ENCODE assay signal across 8 cellular contexts in genomic region chr3:88000853-88001252, GRCh38. TPM values are rescaled to one million over a fixed set of nuclear protein-coding genes. Genes with fewer than 3 reads are reported as not detected.
DNase-seq lines count a peak whose midpoint lies in the region; ATAC-seq, FAIRE-seq and TF ChIP-seq lines count a peak whose summit lies in the region.

No MANE protein-coding gene starts in this region.

- no peak overlapping the region for H2BK12ac ChIP-seq in H1 (ENCODE audit: low read depth, low read length)

- H3K56ac ChIP-seq in H1 (replicated peaks; ENCODE audit: insufficient read length, low read depth, low read length) = no peak overlapping the region

- TF ChIP-seq RAD21 in H1 (IDR thresholded peaks at IDR 0.05 in 1 of 2, conservative IDR thresholded peaks at IDR 0.05 in 1 of 2; ENCODE audit: low read depth in 2 of 2, low read length in 2 of 2) = 0 out of 4 replicates have a peak, but pooled peaks of 1 of the 2 experiments have one; percentile 9

- no peak overlapping the region for H3K4ac ChIP-seq in H1 (replicated peaks; ENCODE audit: insufficient read length, low read depth, low read length)

- no peaks in the 10 kb centered on the region for H3K79me1 ChIP-seq in H1 (ENCODE audit: low read depth, low read length)

- H3K4me2 ChIP-seq in OCI-LY1 (ENCODE audit: low read length) (peak overlapping the region; percentile 35; the same call in 1 of the 2 replicates), H1 (ENCODE audit: insufficient read depth in 1 of 2, low read depth in 2 of 2, low read length in 2 of 2) (peak overlapping the region; percentile 36 to 40; a peak in 2 of 4 replicates), GM23248 (ENCODE audit: unreplicated experiment) (no peak overlapping the region)

- H3K4me3 Mint-ChIP-seq in CD8-positive, alpha-beta memory T cell = peak overlapping the region in 5 of 7 donors; percentile 13 to 67 (median 36)
- peak overlapping the region; percentile 34 to 65 (median 59) for H3K4me3 Mint-ChIP-seq in nephron

- H4K20me1 ChIP-seq in OCI-LY1 (ENCODE audit: insufficient read depth, low read length) = no peaks in the 10 kb centered on the region
- H4K20me1 ChIP-seq in H1 (replicated peaks in 1 of 2; ENCODE audit: control insufficient read depth in 1 of 2, insufficient read depth in 2 of 2, low read length in 2 of 2) = no peaks in the 10 kb centered on the region
- H4K20me1 ChIP-seq in GM23248 (ENCODE audit: insufficient read depth) = no peaks in the 10 kb centered on the region

- peak overlapping the region; percentile 4 for H3K4me3 ChIP-seq in CD8-positive, alpha-beta memory T cell (ENCODE audit: low read length)
- H3K4me3 ChIP-seq in OCI-LY1 (ENCODE audit: low read depth, low read length, poor library complexity, severe bottlenecking) (no peak overlapping the region), H1 (ENCODE audit: extremely low read depth in 1 of 4, insufficient read depth in 2 of 4, low read depth in 3 of 4, low read length in 4 of 4) (peak overlapping the region in 1 of 4 experiments; percentile 33; a peak in 1 of 8 replicates), GM23248 (no peak overlapping the region)

- CTCF ChIA-PET in CD8-positive, alpha-beta memory T cell (lab: Charles Lee) = interaction anchor here (1.7 kb wide), 1 partner anchor 650 kb away, joined by 6 read pairs; no protein-coding TSS in a partner anchor
- CTCF ChIA-PET in H1 (lab: Charles Lee; ENCODE audit: partially characterized antibody) = interaction anchor here (0.7 to 1.9 kb wide), 4 partner anchors 102 to 702 kb away, joined by 3 to 7 read pairs (median 4); no protein-coding TSS in a partner anchor

- H3F3A ChIP-seq in OCI-LY1 (ENCODE audit: insufficient read depth, low read length) (no peaks in the 10 kb centered on the region), GM23248 (ENCODE audit: insufficient read depth) (no peaks in the 10 kb centered on the region)

- H3K4me1 Mint-ChIP-seq in CD8-positive, alpha-beta memory T cell = peaks cover 17 to 37% (median 26%) of the 10 kb centered on the region in 3 donors
- H3K4me1 Mint-ChIP-seq in nephron = no peaks in the 10 kb centered on the region

- no peak overlapping the region for H2AK5ac ChIP-seq in H1 (ENCODE audit: low read depth, low read length)

- H2BK5ac ChIP-seq in H1 (ENCODE audit: low read depth, low read length) = no peak overlapping the region

- DNase-seq in CD8-positive, alpha-beta memory T cell = no peak
- DNase-seq in H1 (ENCODE audit: low read depth in 1 of 2, low spot score in 2 of 2) (peak in 1 of 2 experiments; percentile 57), mucosa of gallbladder (ENCODE audit: low spot score) (no peak), EL (no peak), GM23248 (no peak)

- H3K36me3 ChIP-seq in CD8-positive, alpha-beta memory T cell (ENCODE audit: insufficient read depth, low read length) = no peaks in the 10 kb centered on the region
- H3K36me3 ChIP-seq in OCI-LY1 (ENCODE audit: insufficient read depth, low read length) (no peaks in the 10 kb centered on the region), H1 (ENCODE audit: control insufficient read depth in 2 of 4, insufficient read depth in 4 of 4, low read length in 3 of 4) (no peaks in the 10 kb centered on the region), GM23248 (ENCODE audit: low read depth) (no peaks in the 10 kb centered on the region)

- no peak overlapping the region for H2BK20ac ChIP-seq in H1 (ENCODE audit: low read length)

- H3K9ac ChIP-seq in OCI-LY1 (ENCODE audit: low read length) (no peak overlapping the region), H1 (replicated peaks in 1 of 4; ENCODE audit: extremely low read depth in 1 of 4, low read depth in 3 of 4, low read length in 3 of 4) (no peak overlapping the region), GM23248 (no peak overlapping the region)

- no peak for TF ChIP-seq POLR2A in H1 (IDR thresholded peaks at IDR 0.05; ENCODE audit: control extremely low read depth in 1 of 2, low read depth in 2 of 2, low read length in 2 of 2)

- no peak for FAIRE-seq in H1 (lab: Jason Lieb, UNC)

- no peaks in the 10 kb centered on the region for H3K23me2 ChIP-seq in H1 (ENCODE audit: low read depth, low read length)

- peaks cover 2 to 14% of the 10 kb centered on the region in 2 donors for H3K27me3 Mint-ChIP-seq in CD8-positive, alpha-beta memory T cell
- H3K27me3 Mint-ChIP-seq in nephron (ENCODE audit: low read depth) = no peaks in the 10 kb centered on the region

- no peak overlapping the region for H4K91ac ChIP-seq in H1 (replicated peaks; ENCODE audit: insufficient read length, low read length)

- no peak overlapping the region for H2BK15ac ChIP-seq in H1 (ENCODE audit: low read length)

- TF ChIP-seq CTCF in OCI-LY1 (IDR thresholded peaks at IDR 0.05; ENCODE audit: low read length) = no peak
- TF ChIP-seq CTCF in H1 (IDR thresholded peaks at IDR 0.05; ENCODE audit: control extremely low read depth in 1 of 3, insufficient read depth in 1 of 3, low read depth in 1 of 3, low read length in 3 of 3) = no peak
- TF ChIP-seq CTCF in nephron (IDR thresholded peaks at IDR 0.05; ENCODE audit: unreplicated experiment in 3 of 3) = no peak

- no peak overlapping the region for H4K8ac ChIP-seq in H1 (ENCODE audit: extremely low read depth, insufficient read depth, low read length)

- no peaks in the 10 kb centered on the region for H3K9me3 Mint-ChIP-seq in CD8-positive, alpha-beta memory T cell
- no peaks in the 10 kb centered on the region for H3K9me3 Mint-ChIP-seq in nephron

- no peaks in the 10 kb centered on the region for H3K36me3 Mint-ChIP-seq in CD8-positive, alpha-beta memory T cell
- H3K36me3 Mint-ChIP-seq in nephron (ENCODE audit: low read depth) = no peaks in the 10 kb centered on the region

- no peak overlapping the region for H3K18ac ChIP-seq in H1 (ENCODE audit: extremely low read depth, low read length)

- POLR2A ChIA-PET in CD8-positive, alpha-beta memory T cell (lab: Charles Lee) = no interaction called here
- POLR2A ChIA-PET in H1 (lab: Charles Lee; ENCODE audit: partially characterized antibody) = no interaction called here

- H3K9me2 ChIP-seq in OCI-LY1 (ENCODE audit: low read depth, low read length) = no peaks in the 10 kb centered on the region
- H3K9me2 ChIP-seq in GM23248 (ENCODE audit: insufficient read depth) = no peaks in the 10 kb centered on the region

- ATAC-seq in HG03025 (IDR thresholded peaks at IDR 0.05; ENCODE audit: low FRiP score, unreplicated experiment) = no peak

- no peak overlapping the region for H4K5ac ChIP-seq in H1 (ENCODE audit: insufficient read length, low read depth, low read length)

- WGBS in H1 (ENCODE audit: extremely low coverage in 1 of 2, insufficient coverage in 1 of 2, insufficient read length in 1 of 2, insufficient replicate concordance in 2 of 2, low coverage in 1 of 2, low lambda C conversion rate in 2 of 2, missing lambda C conversion rate in 1 of 2), 2 experiments = 44% methylated on average over 13 of the region's 13 CpGs; no CpG with 5 or more reads in 1 of the 2 experiments
- 63% methylated on average over 13 of the region's 13 CpGs for WGBS in GM23248 (ENCODE audit: low coverage in 1 of 2, low lambda C conversion rate in 2 of 2, missing lambda C conversion rate in 2 of 2), 2 experiments

- no peak overlapping the region for H2AFZ ChIP-seq in OCI-LY1 (ENCODE audit: low read length)
- H2AFZ ChIP-seq in H1 (ENCODE audit: low read length) = peak overlapping the region; percentile 72; the same call in 1 of the 2 replicates
- no peak overlapping the region for H2AFZ ChIP-seq in GM23248

- H3K4me1 ChIP-seq in CD8-positive, alpha-beta memory T cell (ENCODE audit: insufficient read depth, low read length) = peaks cover 9% of the 10 kb centered on the region
- H3K4me1 ChIP-seq in OCI-LY1 (ENCODE audit: insufficient read depth, low read length, severe bottlenecking) = no peaks in the 10 kb centered on the region
- H3K4me1 ChIP-seq in H1 (replicated peaks in 1 of 4; ENCODE audit: control insufficient read depth in 3 of 4, insufficient read depth in 4 of 4, low read length in 3 of 4) = no peaks in the 10 kb centered on the region; a peak in 1 of 7 replicates
- H3K4me1 ChIP-seq in GM23248 (ENCODE audit: insufficient read depth) = no peaks in the 10 kb centered on the region

- no peaks in the 10 kb centered on the region for H3K27me3 ChIP-seq in CD8-positive, alpha-beta memory T cell (ENCODE audit: insufficient read depth, low read length, poor library complexity, severe bottlenecking)
- H3K27me3 ChIP-seq in OCI-LY1 (ENCODE audit: insufficient read depth, low read length) (no peaks in the 10 kb centered on the region), H1 (replicated peaks in 1 of 4; ENCODE audit: control insufficient read depth in 3 of 4, extremely low read depth in 1 of 4, insufficient read depth in 3 of 4, low read length in 3 of 4) (no peaks in the 10 kb centered on the region), GM23248 (replicated peaks; ENCODE audit: insufficient read depth) (0 out of 2 replicates have a peak, but pooled peaks cover 3% of the 10 kb centered on the region)

- in situ Hi-C loops in GM23248 (cut with MboI) = no loop called here

- H3K23ac ChIP-seq in H1 (ENCODE audit: insufficient read length) = no peak overlapping the region

- no peak overlapping the region for H3K27ac Mint-ChIP-seq in CD8-positive, alpha-beta memory T cell
- no peak overlapping the region for H3K27ac Mint-ChIP-seq in nephron

- H3K9me3 ChIP-seq in CD8-positive, alpha-beta memory T cell (ENCODE audit: low read length) = no peaks in the 10 kb centered on the region
- no peaks in the 10 kb centered on the region for H3K9me3 ChIP-seq in OCI-LY1 (ENCODE audit: low read length)
- no peaks in the 10 kb centered on the region for H3K9me3 ChIP-seq in H1 (ENCODE audit: insufficient read depth in 2 of 2, low read depth in 1 of 2, low read length in 1 of 2)
- H3K9me3 ChIP-seq in GM23248 (ENCODE audit: low read depth) = no peaks in the 10 kb centered on the region

- H2BK120ac ChIP-seq in H1 (replicated peaks; ENCODE audit: low read depth, low read length) = no peak overlapping the region

- no peak overlapping the region for H3K27ac ChIP-seq in CD8-positive, alpha-beta memory T cell (ENCODE audit: low read depth, low read length)
- H3K27ac ChIP-seq in OCI-LY1 (ENCODE audit: low read depth, low read length, poor library complexity, severe bottlenecking) = no peak overlapping the region
- no peak overlapping the region for H3K27ac ChIP-seq in H1 (ENCODE audit: low read depth, low read length)
- no peak overlapping the region for H3K27ac ChIP-seq in GM23248

- no peaks in the 10 kb centered on the region for H3K79me2 ChIP-seq in OCI-LY1 (ENCODE audit: insufficient read depth, low read length)
- H3K79me2 ChIP-seq in H1 (ENCODE audit: control insufficient read depth in 1 of 2, insufficient read depth in 2 of 2, low read length in 2 of 2) = no peaks in the 10 kb centered on the region
- H3K79me2 ChIP-seq in GM23248 (ENCODE audit: insufficient read depth) = no peaks in the 10 kb centered on the region

- no peak overlapping the region for H3K14ac ChIP-seq in H1 (ENCODE audit: insufficient read length)

- TF ChIP-seq EP300 in H1 (IDR thresholded peaks at IDR 0.05; ENCODE audit: borderline replicate concordance in 1 of 2, low read depth in 2 of 2, low read length in 2 of 2) = no peak

RNA-seq across cellular contexts. Expression of gene CGGBP1, which starts 58.0 kb away (rescaled TPM):
- total RNA-seq in CD8-positive, alpha-beta memory T cell = 10 to 100 TPM; 94.5 to 95.9 TPM
- polyA plus RNA-seq in CD8-positive, alpha-beta memory T cell = 84.7 TPM
- 57.1 and 61.4 TPM in 2 replicates for total RNA-seq in H1 (2021; fragmentation: NEBNext Ultra II Directional; extraction: Animal tissue kit (Norgen Biotek cat#: 25700))
- polyA plus RNA-seq in H1 (2011; rRNA removed) (15.7 and 22.9 TPM in 2 replicates), GM23248 (2016; fragmentation: Nextera tagmentation; extraction: Ambion mirVana) (59.0 and 61.4 TPM in 2 replicates)
- polyA plus RNA-seq in H1 (2011; cell fraction: cytosol; rRNA removed) = 34.1 TPM
- 26.2 TPM for polyA plus RNA-seq in H1 (2011; cell fraction: nucleus; rRNA removed)
- 33.0 to 54.1 TPM (median 39.2 TPM) in 4 replicates for polyA plus RNA-seq in H1 (2012, experiment 1 of 2)
- 3.9 TPM for polyA plus RNA-seq in H1 (2012, experiment 2 of 2)
- polyA plus RNA-seq in H1 (2013, experiment 1 of 2) = 42.2 TPM
- 41.3 TPM for polyA plus RNA-seq in H1 (2013, experiment 2 of 2)
- polyA minus RNA-seq in H1 (2011; rRNA and poly(A)+ RNA removed) = 71.6 and 95.9 TPM in 2 replicates
- 28.6 TPM for polyA minus RNA-seq in H1 (2011; cell fraction: cytosol; rRNA and poly(A)+ RNA removed)
- polyA minus RNA-seq in H1 (2011; cell fraction: nucleus; rRNA and poly(A)+ RNA removed) = 49.0 TPM
- total RNA-seq in mucosa of gallbladder = 68.9 TPM
- 51.1 and 54.9 TPM in 2 replicates for total RNA-seq in GM23248 (2014; rRNA removed; shearing (Covaris generic))

RNA-seq across cellular contexts. Expression of gene ZNF654, which starts 58.2 kb away (rescaled TPM):
- 10 to 100 TPM; 16.0 to 16.4 TPM for total RNA-seq in CD8-positive, alpha-beta memory T cell
- 11.6 TPM for polyA plus RNA-seq in CD8-positive, alpha-beta memory T cell
- total RNA-seq in H1 (2021; fragmentation: NEBNext Ultra II Directional; extraction: Animal tissue kit (Norgen Biotek cat#: 25700)) = 5.3 and 6.2 TPM in 2 replicates
- polyA plus RNA-seq in H1 (2011; rRNA removed) = 0.47 and 0.82 TPM in 2 replicates
- 1.0 TPM for polyA plus RNA-seq in H1 (2011; cell fraction: cytosol; rRNA removed)
- 1.1 TPM for polyA plus RNA-seq in H1 (2011; cell fraction: nucleus; rRNA removed)
- 0.90 to 1.8 TPM (median 1.4 TPM) in 4 replicates for polyA plus RNA-seq in H1 (2012, experiment 1 of 2)
- polyA plus RNA-seq in H1 (2012, experiment 2 of 2) = 0.29 TPM
- 2.5 TPM for polyA plus RNA-seq in H1 (2013, experiment 1 of 2)
- 2.2 TPM for polyA plus RNA-seq in H1 (2013, experiment 2 of 2)
- polyA minus RNA-seq in H1 (2011; rRNA and poly(A)+ RNA removed) = 2.2 and 2.7 TPM in 2 replicates
- polyA minus RNA-seq in H1 (2011; cell fraction: cytosol; rRNA and poly(A)+ RNA removed) = 6.6 TPM
- polyA minus RNA-seq in H1 (2011; cell fraction: nucleus; rRNA and poly(A)+ RNA removed) = 6.6 TPM
- total RNA-seq in mucosa of gallbladder = 21.6 TPM
- 15.8 and 22.4 TPM in 2 replicates for total RNA-seq in GM23248 (2014; rRNA removed; shearing (Covaris generic))
- 11.6 and 14.3 TPM in 2 replicates for polyA plus RNA-seq in GM23248 (2016; fragmentation: Nextera tagmentation; extraction: Ambion mirVana)
